In the genomic region with DNA sequence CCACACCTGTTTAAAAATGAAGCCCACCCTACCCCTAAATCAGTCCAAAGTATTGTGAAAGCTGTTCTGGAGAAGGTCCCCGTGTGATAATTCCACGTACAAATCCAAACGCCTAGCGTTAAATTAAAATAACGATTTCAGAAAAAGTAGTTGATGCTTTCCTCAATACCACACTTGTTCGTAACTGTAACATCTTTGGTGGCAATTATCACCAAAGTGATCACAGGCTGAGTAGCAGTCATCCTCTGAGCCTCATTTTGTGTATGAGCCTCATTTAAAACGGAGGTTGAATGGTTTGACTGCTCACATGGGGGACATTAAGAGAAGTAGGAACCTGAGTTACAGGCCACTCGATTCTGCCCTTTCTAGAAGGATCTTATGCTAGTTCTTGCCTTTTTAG, we compare ENCODE assay signal across 17 cellular contexts.
DNase-seq lines count a peak whose midpoint lies in the region; ATAC-seq and TF ChIP-seq lines count a peak whose summit lies in the region.
"Had no signal": no experiment of that assay in that cellular context is flagged by ENCODE, and none has a peak within 500 bp of the region (broad histone marks: within the 10 kb centered on the region; RNA-seq: fewer than 3 reads in every experiment).

No MANE protein-coding gene starts in this region.

- H3K27ac ChIP-seq in HUES6 (ENCODE audit: low read depth, low read length) (peak overlapping the region; percentile 11), breast epithelium (peak overlapping the region; percentile 28 to 61), layer of hippocampus (ENCODE audit: low read depth, low read length) (peak overlapping the region; percentile 92), smooth muscle cell (ENCODE audit: low read depth) (no peak overlapping the region)
- H3K27ac ChIP-seq: epithelial cell of prostate, ovary had no signal

- H3K36me3 ChIP-seq in HUES6 (ENCODE audit: control insufficient read depth, insufficient read depth, low read length) (peaks cover 13% of the 10 kb centered on the region), breast epithelium (no peaks in the 10 kb centered on the region), smooth muscle cell (ENCODE audit: low read depth) (no peaks in the 10 kb centered on the region)
- H3K36me3 ChIP-seq: ovary had no signal

- 52% methylated on average over 8 of the region's 8 CpGs for WGBS in smooth muscle cell (ENCODE audit: low lambda C conversion rate)

- H3K4me1 ChIP-seq in HUES6 (ENCODE audit: control insufficient read depth, insufficient read depth, low read length): peaks cover 74% of the 10 kb centered on the region
- no peaks in the 10 kb centered on the region for H3K4me1 ChIP-seq in breast epithelium
- peaks cover 16% of the 10 kb centered on the region for H3K4me1 ChIP-seq in smooth muscle cell (ENCODE audit: low read depth)

- H3K4me2 ChIP-seq in smooth muscle cell: peak overlapping the region; percentile 91

- H3K9me3 Mint-ChIP-seq in activated T-helper 17 cell treated with anti-CD3 and anti-CD28 coated beads, Interleukin-2, amount 50 U/mL, for 72 hours: no peaks in the 10 kb centered on the region
- no peaks in the 10 kb centered on the region for H3K9me3 Mint-ChIP-seq in activated naive CD4-positive, alpha-beta T cell treated with anti-CD3 and anti-CD28 coated beads, Interleukin-2, amount 10 ng/mL, durations not matched to agents 7 days and 5 days
- H3K9me3 Mint-ChIP-seq in endothelial cell (ENCODE audit: unreplicated experiment): no peaks in the 10 kb centered on the region

- intact Hi-C loops in breast epithelium (cut with DNase I; ENCODE audit: low total_unique reads): no loop called here

- no peaks in the 10 kb centered on the region for H3K79me2 ChIP-seq in smooth muscle cell (ENCODE audit: low read depth)

- H3K27me3 Mint-ChIP-seq in activated T-helper 17 cell treated with anti-CD3 and anti-CD28 coated beads, Interleukin-2, amount 50 U/mL, for 72 hours: peaks cover 23% of the 10 kb centered on the region
- peaks cover 38% of the 10 kb centered on the region for H3K27me3 Mint-ChIP-seq in activated naive CD4-positive, alpha-beta T cell treated with anti-CD3 and anti-CD28 coated beads, Interleukin-2, amount 10 ng/mL, durations not matched to agents 7 days and 5 days
- H3K27me3 Mint-ChIP-seq in endothelial cell (ENCODE audit: unreplicated experiment): peaks cover 2% of the 10 kb centered on the region

- no peaks in the 10 kb centered on the region for H3K4me1 Mint-ChIP-seq in activated T-helper 17 cell treated with anti-CD3 and anti-CD28 coated beads, Interleukin-2, amount 50 U/mL, for 72 hours
- H3K4me1 Mint-ChIP-seq in activated naive CD4-positive, alpha-beta T cell treated with anti-CD3 and anti-CD28 coated beads, Interleukin-2, amount 10 ng/mL, durations not matched to agents 7 days and 5 days: peaks cover 5% of the 10 kb centered on the region
- peaks cover 14% of the 10 kb centered on the region for H3K4me1 Mint-ChIP-seq in endothelial cell (ENCODE audit: unreplicated experiment)

- TF ChIP-seq CTCF in breast epithelium (IDR thresholded peaks at IDR 0.05) (no peak), smooth muscle cell (IDR thresholded peaks at IDR 0.05; ENCODE audit: borderline replicate concordance, insufficient read depth, poor library complexity, severe bottlenecking) (no peak), endothelial cell (IDR thresholded peaks at IDR 0.05; ENCODE audit: unreplicated experiment) (no peak)

- H3K4me3 ChIP-seq in HUES6 (ENCODE audit: low read depth, low read length) (peak overlapping the region; percentile 77), breast epithelium (peak overlapping the region in 1 of 3 donors; percentile 63), smooth muscle cell (peak overlapping the region; percentile 57)
- H3K4me3 ChIP-seq: GM12878, ovary had no signal

- TF ChIP-seq POLR2A in breast epithelium (IDR thresholded peaks at IDR 0.05): no peak

- no peak overlapping the region for H3K27ac Mint-ChIP-seq in activated T-helper 17 cell treated with anti-CD3 and anti-CD28 coated beads, Interleukin-2, amount 50 U/mL, for 72 hours
- H3K27ac Mint-ChIP-seq in activated naive CD4-positive, alpha-beta T cell treated with anti-CD3 and anti-CD28 coated beads, Interleukin-2, amount 10 ng/mL, durations not matched to agents 7 days and 5 days: no peak overlapping the region
- no peak overlapping the region for H3K27ac Mint-ChIP-seq in endothelial cell (ENCODE audit: unreplicated experiment)
- H3K27ac Mint-ChIP-seq: B cell had no signal

- ATAC-seq in activated T-helper 17 cell treated with anti-CD3 and anti-CD28 coated beads, Interleukin-2, amount 50 U/mL, for 72 hours (replicated peaks): no peak
- ATAC-seq: Panc1 had no signal

- H3K9ac ChIP-seq in HUES6 (ENCODE audit: low read length): peak overlapping the region; percentile 36
- H3K9ac ChIP-seq in smooth muscle cell (ENCODE audit: low read depth): peak overlapping the region; percentile 29

- no peak overlapping the region for H3K4me3 Mint-ChIP-seq in activated T-helper 17 cell treated with anti-CD3 and anti-CD28 coated beads, Interleukin-2, amount 50 U/mL, for 72 hours
- no peak overlapping the region for H3K4me3 Mint-ChIP-seq in activated naive CD4-positive, alpha-beta T cell treated with anti-CD3 and anti-CD28 coated beads, Interleukin-2, amount 10 ng/mL, durations not matched to agents 7 days and 5 days
- no peak overlapping the region for H3K4me3 Mint-ChIP-seq in endothelial cell (ENCODE audit: unreplicated experiment)

- no peaks in the 10 kb centered on the region for H3F3A ChIP-seq in smooth muscle cell (ENCODE audit: low read depth)

- CTCF ChIA-PET in activated naive CD4-positive, alpha-beta T cell treated with anti-CD3 and anti-CD28 coated beads, Interleukin-2, amount 10 ng/mL, durations not matched to agents 7 days and 5 days (lab: Charles Lee): no interaction called here

- H3K36me3 Mint-ChIP-seq in activated T-helper 17 cell treated with anti-CD3 and anti-CD28 coated beads, Interleukin-2, amount 50 U/mL, for 72 hours (ENCODE audit: low read depth): no peaks in the 10 kb centered on the region
- H3K36me3 Mint-ChIP-seq in activated naive CD4-positive, alpha-beta T cell treated with anti-CD3 and anti-CD28 coated beads, Interleukin-2, amount 10 ng/mL, durations not matched to agents 7 days and 5 days: no peaks in the 10 kb centered on the region
- H3K36me3 Mint-ChIP-seq in endothelial cell (ENCODE audit: low read depth, unreplicated experiment): peaks cover 3% of the 10 kb centered on the region

- H4K20me1 ChIP-seq in smooth muscle cell (ENCODE audit: low read depth): no peaks in the 10 kb centered on the region

- H3K27me3 ChIP-seq in HUES6 (ENCODE audit: control insufficient read depth, insufficient read depth, low read length): no peaks in the 10 kb centered on the region; the same call in 1 of the 2 replicates
- peaks cover 2 to 56% of the 10 kb centered on the region in 2 donors for H3K27me3 ChIP-seq in breast epithelium
- H3K27me3 ChIP-seq in layer of hippocampus (ENCODE audit: control insufficient read depth, insufficient read depth, low read length): no peaks in the 10 kb centered on the region
- H3K27me3 ChIP-seq in smooth muscle cell (ENCODE audit: low read depth): no peaks in the 10 kb centered on the region
- H3K27me3 ChIP-seq: ovary had no signal

- DNase-seq in breast epithelium (ENCODE audit: low spot score in 2 of 2) (no peak), smooth muscle cell (lab: John Stamatoyannopoulos, UW; ENCODE audit: unreplicated experiment) (no peak), endothelial cell (ENCODE audit: low spot score) (no peak)
- no peak for DNase-seq in activated naive CD4-positive, alpha-beta T cell treated with anti-CD3 and anti-CD28 coated beads, Interleukin-2, amount 10 ng/mL, durations not matched to agents 7 days and 5 days
- DNase-seq: activated CD4-positive, alpha-beta T cell treated with anti-CD3 and anti-CD28 coated beads for 4 hours; activated CD8-positive, alpha-beta memory T cell treated with anti-CD3 and anti-CD28 coated beads, Interleukin-2, amount 50 U/mL, for 4 hours; activated gamma-delta T cell; cortex of kidney; GDM1; ovary had no signal

- peak overlapping the region; percentile 39 for H2AFZ ChIP-seq in smooth muscle cell (ENCODE audit: low read depth)

- H3K9me3 ChIP-seq in HUES6 (ENCODE audit: control insufficient read depth, insufficient read depth, low read depth, low read length) (no peaks in the 10 kb centered on the region), breast epithelium (no peaks in the 10 kb centered on the region), smooth muscle cell (replicated peaks; ENCODE audit: low read depth) (no peaks in the 10 kb centered on the region)
- H3K9me3 ChIP-seq: ovary had no signal
